1 cellular context compared by ENCODE assay signal in genomic region chr17:65556014-65556909, GRCh38.
TF ChIP-seq lines count a peak whose summit lies in the region.

No MANE protein-coding gene starts in this region.

TF ChIP-seq in HEK293, 187 proteins besides CTCF, POLR2A, EP300 and RAD21 (continued from another document):
- TF ChIP-seq ZNF114 (tag by site-specific recombination; IDR thresholded peaks at IDR 0.05) (no peak), ZNF280D (tag by site-specific recombination; IDR thresholded peaks at IDR 0.05) (no peak), ZNF510 (tag by site-specific recombination; IDR thresholded peaks at IDR 0.05; ENCODE audit: insufficient replicate concordance) (no peak), ZSCAN16 (tag by site-specific recombination; IDR thresholded peaks at IDR 0.05) (no peak), KLF8 (tag by site-specific recombination; IDR thresholded peaks at IDR 0.05) (no peak), ZSCAN4 (tag by site-specific recombination; IDR thresholded peaks at IDR 0.05) (no peak), ELK4 (IDR thresholded peaks at IDR 0.05; ENCODE audit: borderline replicate concordance, low read depth, low read length) (no peak), ZIC2 (tag by site-specific recombination; IDR thresholded peaks at IDR 0.05) (peak; percentile 52; the same call in 1 of the 2 replicates), ZNF133 (tag by site-specific recombination; IDR thresholded peaks at IDR 0.05) (peak; percentile 46; the same call in 1 of the 2 replicates), ZNF704 (tag by site-specific recombination; IDR thresholded peaks at IDR 0.05) (no peak), SP3 (tag by site-specific recombination; IDR thresholded peaks at IDR 0.05) (peak; percentile 29; the same call in 1 of the 2 replicates), ZNF513 (tag by site-specific recombination; IDR thresholded peaks at IDR 0.05) (no peak), ZSCAN18 (tag by site-specific recombination; IDR thresholded peaks at IDR 0.05) (no peak), ZNF248 (tag by site-specific recombination; IDR thresholded peaks at IDR 0.05) (no peak), RBAK (tag by site-specific recombination; IDR thresholded peaks at IDR 0.05) (no peak), ZNF391 (tag by site-specific recombination; IDR thresholded peaks at IDR 0.05; ENCODE audit: borderline replicate concordance, low read depth) (no peak), ZNF302 (tag by site-specific recombination; IDR thresholded peaks at IDR 0.05; ENCODE audit: low read depth) (no peak), ZBTB17 (tag by site-specific recombination; IDR thresholded peaks at IDR 0.05) (0 out of 2 replicates have a peak, but pooled peaks have one; percentile 32), ZNF571 (tag by site-specific recombination; IDR thresholded peaks at IDR 0.05) (no peak), GLIS1 (tag by site-specific recombination; IDR thresholded peaks at IDR 0.05) (no peak), BCL6B (tag by site-specific recombination; IDR thresholded peaks at IDR 0.05) (no peak), SCRT2 (tag by site-specific recombination; IDR thresholded peaks at IDR 0.05) (no peak), ZNF416 (tag by site-specific recombination; IDR thresholded peaks at IDR 0.05) (no peak), ZSCAN5A (tag by site-specific recombination; IDR thresholded peaks at IDR 0.05) (no peak), ZNF24 (tag by site-specific recombination; IDR thresholded peaks at IDR 0.05) (no peak), ZNF677 (tag by site-specific recombination; IDR thresholded peaks at IDR 0.05) (no peak), ZNF621 (tag by site-specific recombination; IDR thresholded peaks at IDR 0.05) (no peak), ZNF473 (tag by site-specific recombination; IDR thresholded peaks at IDR 0.05) (no peak), ZFP37 (tag by site-specific recombination; IDR thresholded peaks at IDR 0.05) (0 out of 2 replicates have a peak, but pooled peaks have one; percentile 42), ZXDB (tag by site-specific recombination; IDR thresholded peaks at IDR 0.05) (0 out of 2 replicates have a peak, but pooled peaks have one; percentile 44), ATF2 (tag by site-specific recombination; IDR thresholded peaks at IDR 0.05; ENCODE audit: low read depth) (no peak), ZNF37A (tag by site-specific recombination; IDR thresholded peaks at IDR 0.05) (no peak), ZNF266 (tag by site-specific recombination; IDR thresholded peaks at IDR 0.05; ENCODE audit: low read depth) (no peak), ZNF26 (tag by site-specific recombination; IDR thresholded peaks at IDR 0.05) (no peak), ZFP41 (tag by site-specific recombination; IDR thresholded peaks at IDR 0.05; ENCODE audit: borderline replicate concordance) (no peak), MZF1 (tag by site-specific recombination; IDR thresholded peaks at IDR 0.05; ENCODE audit: borderline replicate concordance) (no peak), ZNF747 (tag by site-specific recombination; IDR thresholded peaks at IDR 0.05) (no peak), ZNF837 (tag by site-specific recombination; IDR thresholded peaks at IDR 0.05) (no peak), ZNF155 (tag by site-specific recombination; IDR thresholded peaks at IDR 0.05) (no peak), EGR2 (tag by site-specific recombination; IDR thresholded peaks at IDR 0.05; ENCODE audit: low read depth) (no peak), PATZ1 (tag by site-specific recombination; IDR thresholded peaks at IDR 0.05) (0 out of 2 replicates have a peak, but pooled peaks have one; percentile 14)
